Comparison of ENCODE assay signal across 14 cellular contexts in genomic region chr3:10116928-10117327, GRCh38. TPM values are rescaled to one million over a fixed set of nuclear protein-coding genes. Genes with fewer than 3 reads are reported as not detected.
DNase-seq lines count a peak whose midpoint lies in the region; ATAC-seq, FAIRE-seq and TF ChIP-seq lines count a peak whose summit lies in the region.
"Had no signal": no experiment of that assay in that cellular context is flagged by ENCODE, and none has a peak within 500 bp of the region (broad histone marks: within the 10 kb centered on the region; RNA-seq: fewer than 3 reads in every experiment).

No MANE protein-coding gene starts in this region.

- H3K79me2 ChIP-seq in K562 (ENCODE audit: control insufficient read depth, insufficient read depth, low read length), result peaks cover 61% of the 10 kb centered on the region

- intact Hi-C loops in CD4-positive, alpha-beta memory T cell (cut with micrococcal nuclease), result no loop called here
- intact Hi-C loops in K562 (cut with micrococcal nuclease) (no loop called here), kidney (cut with DNase I) (no loop called here)

- H3K4me3 ChIP-seq in CD4-positive, alpha-beta memory T cell (ENCODE audit: low read length in 2 of 2), result peak overlapping the region; percentile 89 to 98
- H3K4me3 ChIP-seq in HUES64 (ENCODE audit: low read length) (peak overlapping the region; percentile 91; the same call in 1 of the 2 replicates), K562 (peak overlapping the region; percentile 67; the same call in 1 of the 2 replicates), kidney (ENCODE audit: low read length in 2 of 2) (peak overlapping the region in 1 of 2 donors; percentile 96)

- H3K36me3 Mint-ChIP-seq in CD4-positive, alpha-beta memory T cell, result peaks cover 3 to 31% of the 10 kb centered on the region in 2 donors
- H3K36me3 Mint-ChIP-seq in natural killer cell treated with Interleukin-12 subunit alpha and Interleukin-12 subunit beta and Interleukin-15 and Interleukin-18, amount 100 ng/mL, for 72 hours, result peaks cover 15% of the 10 kb centered on the region

- FAIRE-seq in K562 (lab: Jason Lieb, UNC) (no peak), kidney (lab: Jason Lieb, UNC) (no peak)

- no peaks in the 10 kb centered on the region for H3K9me3 ChIP-seq in CD4-positive, alpha-beta memory T cell (ENCODE audit: control insufficient read depth in 1 of 2, low read length in 2 of 2)
- H3K9me3 ChIP-seq in HUES64 (ENCODE audit: insufficient read depth, low read depth, low read length), result no peaks in the 10 kb centered on the region
- H3K9me3 ChIP-seq in K562 (replicated peaks; ENCODE audit: control insufficient read depth, insufficient read depth, low read depth, low read length), result no peaks in the 10 kb centered on the region
- no peaks in the 10 kb centered on the region for H3K9me3 ChIP-seq in kidney (ENCODE audit: control insufficient read depth in 1 of 2, low read length in 2 of 2)
- H3K9me3 ChIP-seq: SJSA1 had no signal

- H3K27ac ChIP-seq in CD4-positive, alpha-beta memory T cell (ENCODE audit: low read depth, low read length), result no peak overlapping the region
- H3K27ac ChIP-seq in HUES64 (ENCODE audit: low read depth, low read length) (no peak overlapping the region), K562 (ENCODE audit: extremely low read depth, low read depth, low read length) (no peak overlapping the region), kidney (ENCODE audit: low read depth in 2 of 2, low read length in 2 of 2) (no peak overlapping the region)

- no peak for TF ChIP-seq EP300 in K562 (IDR thresholded peaks at IDR 0.05; ENCODE audit: low read length)

- peak overlapping the region in 5 of 7 donors; percentile 47 to 100 (median 99) for H3K27ac Mint-ChIP-seq in CD4-positive, alpha-beta memory T cell
- H3K27ac Mint-ChIP-seq in natural killer cell treated with Interleukin-12 subunit alpha and Interleukin-12 subunit beta and Interleukin-15 and Interleukin-18, amount 100 ng/mL, for 72 hours, result peak overlapping the region; percentile 87 to 91

- H3K9me1 ChIP-seq in K562 (ENCODE audit: control insufficient read depth, insufficient read depth, low read length), result no peaks in the 10 kb centered on the region

- in situ Hi-C loops in K562 (cut with MboI), result no loop called here

- peaks cover 0 to 1% of the 10 kb centered on the region in 2 donors for H3K27me3 Mint-ChIP-seq in CD4-positive, alpha-beta memory T cell
- H3K27me3 Mint-ChIP-seq in natural killer cell treated with Interleukin-12 subunit alpha and Interleukin-12 subunit beta and Interleukin-15 and Interleukin-18, amount 100 ng/mL, for 72 hours, result no peaks in the 10 kb centered on the region

- peaks cover 18% of the 10 kb centered on the region for H3K36me3 ChIP-seq in CD4-positive, alpha-beta memory T cell (ENCODE audit: insufficient read depth, low read length)
- peaks cover 23% of the 10 kb centered on the region for H3K36me3 ChIP-seq in HUES64 (ENCODE audit: insufficient read depth, low read length)
- peaks cover 36% of the 10 kb centered on the region for H3K36me3 ChIP-seq in K562 (ENCODE audit: control insufficient read depth, insufficient read depth, low read length)
- peaks cover 3 to 6% of the 10 kb centered on the region in 2 donors for H3K36me3 ChIP-seq in kidney (ENCODE audit: control insufficient read depth in 1 of 2, insufficient read depth in 2 of 2, low read length in 2 of 2)

- peak overlapping the region in 7 of 8 donors; percentile 95 to 100 (median 99) for H3K4me3 Mint-ChIP-seq in CD4-positive, alpha-beta memory T cell
- peak overlapping the region; percentile 97 for H3K4me3 Mint-ChIP-seq in natural killer cell treated with Interleukin-12 subunit alpha and Interleukin-12 subunit beta and Interleukin-15 and Interleukin-18, amount 100 ng/mL, for 72 hours

- H3K4me1 ChIP-seq in CD4-positive, alpha-beta memory T cell (ENCODE audit: insufficient read depth, low read length), result peaks cover 39% of the 10 kb centered on the region
- H3K4me1 ChIP-seq in HUES64 (ENCODE audit: insufficient read depth, low read length) (peaks cover 6% of the 10 kb centered on the region), K562 (replicated peaks in 1 of 2; ENCODE audit: control insufficient read depth in 2 of 2, insufficient read depth in 2 of 2, low read length in 2 of 2) (peaks cover 9 to 14% of the 10 kb centered on the region in 2 experiments; a peak in 3 of 5 replicates), kidney (ENCODE audit: control insufficient read depth in 1 of 2, insufficient read depth in 1 of 2, low read depth in 1 of 2, low read length in 2 of 2) (peaks cover 10% of the 10 kb centered on the region in 2 donors)

- TF ChIP-seq POLR2A in K562 (conservative IDR thresholded peaks at IDR 0.05), result no peak

- no TSS peak for BruUV-seq in K562 (replicated peaks; lab: Mats Ljungman, UMichigan)

- TF ChIP-seq RAD21 in K562 (CRISPR knock-in tag; conservative IDR thresholded peaks at IDR 0.05 in 1 of 2, IDR thresholded peaks at IDR 0.05 in 1 of 2), result no peak

- DNase-seq in CD4-positive, alpha-beta memory T cell, result no peak
- DNase-seq in K562 (ENCODE audit: extremely low read depth in 1 of 4, low spot score in 3 of 4), result no peak
- DNase-seq in natural killer cell treated with Interleukin-12 subunit alpha and Interleukin-12 subunit beta and Interleukin-15 and Interleukin-18, amount 100 ng/mL, for 72 hours (ENCODE audit: low spot score), result no peak
- no peak for DNase-seq in kidney
- no peak for DNase-seq in GM03348 (ENCODE audit: low spot score)
- DNase-seq in islet precursor cell, result no peak
- DNase-seq: aorta, EL, NCI-H1694, right cardiac atrium had no signal

- TF ChIP-seq CTCF in K562 (IDR thresholded peaks at IDR 0.05 in 2 of 3, conservative IDR thresholded peaks at IDR 0.05 in 1 of 3; ENCODE audit: insufficient read depth in 2 of 3, low read depth in 1 of 3, low read length in 3 of 3) (no peak), kidney (IDR thresholded peaks at IDR 0.05; ENCODE audit: borderline replicate concordance, extremely low read depth, insufficient read depth) (no peak)

- H3K27me3 ChIP-seq in CD4-positive, alpha-beta memory T cell (ENCODE audit: insufficient read depth, low read length), result no peaks in the 10 kb centered on the region
- H3K27me3 ChIP-seq in HUES64 (ENCODE audit: insufficient read depth, low read length) (no peaks in the 10 kb centered on the region), K562 (ENCODE audit: control insufficient read depth in 2 of 2, insufficient read depth in 2 of 2, low read length in 2 of 2) (no peaks in the 10 kb centered on the region)
- H3K27me3 ChIP-seq: SJSA1 had no signal

- H3K9ac ChIP-seq in HUES64 (ENCODE audit: low read depth, low read length) (no peak overlapping the region), K562 (ENCODE audit: insufficient read depth in 1 of 2, low read depth in 2 of 2, low read length in 2 of 2) (peak overlapping the region; percentile 67 to 77; a peak in 2 of 4 replicates), kidney (ENCODE audit: low read length in 2 of 2) (no peak overlapping the region)

- CTCF ChIA-PET in CD4-positive, alpha-beta memory T cell (lab: Charles Lee; ENCODE audit: partially characterized antibody), result interaction anchor here (1.2 to 1.5 kb wide), 2 partner anchors 19 to 167 kb away, joined by 3 to 4 read pairs; no protein-coding TSS in a partner anchor
- CTCF ChIA-PET in K562 (lab: Yijun Ruan, JAX; ENCODE audit: low intra/inter-chr PET ratio), result no interaction called here

- H3K4me2 ChIP-seq in K562 (ENCODE audit: insufficient read depth, low read length), result peak overlapping the region; percentile 100

- H2AFZ ChIP-seq in K562 (ENCODE audit: low read depth, low read length), result no peak overlapping the region

- peaks cover 12% of the 10 kb centered on the region; the same call in 1 of the 2 replicates for H4K20me1 ChIP-seq in K562 (replicated peaks; ENCODE audit: control insufficient read depth, insufficient read depth, low read length)

- WGBS in HUES64, result 95% methylated on average over 4 of the region's 4 CpGs
- 47% methylated on average over 4 of the region's 4 CpGs for WGBS in K562 (ENCODE audit: insufficient coverage, low coverage, missing lambda C conversion rate)

- ATAC-seq in K562, result no peak
- ATAC-seq in natural killer cell treated with Interleukin-12 subunit alpha and Interleukin-12 subunit beta and Interleukin-15 and Interleukin-18, amount 100 ng/mL, for 72 hours, result no peak
- no peak for ATAC-seq in GM18858 (IDR thresholded peaks at IDR 0.05; ENCODE audit: unreplicated experiment)

- H3K9me3 Mint-ChIP-seq in CD4-positive, alpha-beta memory T cell, result no peaks in the 10 kb centered on the region
- H3K9me3 Mint-ChIP-seq in natural killer cell treated with Interleukin-12 subunit alpha and Interleukin-12 subunit beta and Interleukin-15 and Interleukin-18, amount 100 ng/mL, for 72 hours, result no peaks in the 10 kb centered on the region

- POLR2A ChIA-PET in CD4-positive, alpha-beta memory T cell (lab: Charles Lee; ENCODE audit: partially characterized antibody), result interaction anchor here (0.7 to 2.0 kb wide), 5 partner anchors 11 to 184 kb away, joined by 3 to 9 read pairs (median 3); partner anchors contain the start of genes CRELD1 and VHL
- POLR2A ChIA-PET in K562 (lab: Yijun Ruan, JAX), result interaction anchor here (0.8 to 2.4 kb wide), 7 partner anchors 10 to 225 kb away, joined by 3 to 7 read pairs (median 4); no protein-coding TSS in a partner anchor

- peaks cover 27 to 62% (median 38%) of the 10 kb centered on the region in 4 donors for H3K4me1 Mint-ChIP-seq in CD4-positive, alpha-beta memory T cell
- peaks cover 32 to 33% of the 10 kb centered on the region in 2 donors for H3K4me1 Mint-ChIP-seq in natural killer cell treated with Interleukin-12 subunit alpha and Interleukin-12 subunit beta and Interleukin-15 and Interleukin-18, amount 100 ng/mL, for 72 hours (ENCODE audit: low read depth in 2 of 2)

RNA-seq across cellular contexts. Expression of gene BRK1, which starts 1.5 kb away (rescaled TPM):
- 10 to 100 TPM; 73.0 to 78.1 TPM for total RNA-seq in CD4-positive, alpha-beta memory T cell
- 100 to 1,000 TPM; 211 to 279 TPM for polyA plus RNA-seq in CD4-positive, alpha-beta memory T cell
- polyA plus RNA-seq in HUES64 (2013, experiment 1 of 2), result 128 TPM
- 136 TPM for polyA plus RNA-seq in HUES64 (2013, experiment 2 of 2)
- total RNA-seq in K562 (2011; cell fraction: chromatin; rRNA removed; ENCODE audit: low replicate concordance), result 34.5 and 36.9 TPM in 2 replicates
- total RNA-seq in K562 (2011; cell fraction: nucleolus; rRNA removed), result 28.4 and 29.7 TPM in 2 replicates
- 50.7 and 104 TPM in 2 replicates for total RNA-seq in K562 (2011; cell fraction: nucleoplasm; rRNA removed)
- total RNA-seq in K562 (2014; rRNA removed) (105 and 110 TPM in 2 replicates), K562 (2014; rRNA removed; fragmentation: Illumina TruSeq; extraction: Trizol) (148 and 174 TPM in 2 replicates), K562 (2015; rRNA removed; fragmentation: Illumina TruSeq; extraction: Trizol) (148 and 161 TPM in 2 replicates), K562 (2021) (139 and 140 TPM in 2 replicates), kidney (130 TPM)
- polyA plus RNA-seq in K562 (2011; rRNA removed) (295 and 316 TPM in 2 replicates), K562 (2014; fragmentation: Illumina TruSeq; extraction: Trizol) (250 and 293 TPM in 2 replicates), K562 (2014; fragmentation: Nextera tagmentation; extraction: Ambion mirVana) (100 to 1,000 TPM; 538 to 634 TPM), K562 (2014; rRNA removed) (252 and 265 TPM in 2 replicates), kidney (ENCODE audit: insufficient read depth, low read depth, low replicate concordance) (308 TPM)
- polyA plus RNA-seq in K562 (2011; cell fraction: cytosol; rRNA removed), result 189 and 259 TPM in 2 replicates
- 67.0 and 104 TPM in 2 replicates for polyA plus RNA-seq in K562 (2011; cell fraction: nucleus; rRNA removed)
- 244 and 289 TPM in 2 replicates for polyA plus RNA-seq in K562 (2012)
- polyA minus RNA-seq in K562 (2011; rRNA and poly(A)+ RNA removed), result 110 and 120 TPM in 2 replicates
- 37.0 and 45.9 TPM in 2 replicates for polyA minus RNA-seq in K562 (2011; cell fraction: cytosol; rRNA and poly(A)+ RNA removed)
- polyA minus RNA-seq in K562 (2011; cell fraction: nucleus; rRNA and poly(A)+ RNA removed), result 11.7 and 28.9 TPM in 2 replicates
- total RNA-seq in natural killer cell treated with Interleukin-12 subunit alpha and Interleukin-12 subunit beta and Interleukin-15 and Interleukin-18, amount 100 ng/mL, for 72 hours, result 100 to 1,000 TPM in 1 of 2 donors, 10 to 100 TPM in 1; 86.8 to 132 TPM

RNA-seq across cellular contexts. Expression of gene FANCD2OS, which starts 8.9 kb away (rescaled TPM):
- total RNA-seq in CD4-positive, alpha-beta memory T cell, result not detected
- not detected for polyA plus RNA-seq in CD4-positive, alpha-beta memory T cell
- polyA plus RNA-seq in HUES64 (2013, experiment 1 of 2), result not detected
- not detected for polyA plus RNA-seq in HUES64 (2013, experiment 2 of 2)
- total RNA-seq in K562 (2011; cell fraction: chromatin; rRNA removed; ENCODE audit: low replicate concordance), result not detected in 2 replicates
- not detected in 2 replicates for total RNA-seq in K562 (2011; cell fraction: nucleolus; rRNA removed)
- total RNA-seq in K562 (2011; cell fraction: nucleoplasm; rRNA removed), result not detected in 2 replicates
- total RNA-seq in K562 (2014; rRNA removed) (not detected in 2 replicates), K562 (2014; rRNA removed; fragmentation: Illumina TruSeq; extraction: Trizol) (not detected in 2 replicates), K562 (2015; rRNA removed; fragmentation: Illumina TruSeq; extraction: Trizol) (not detected in 2 replicates), K562 (2021) (not detected in 2 replicates), kidney (not detected)
- polyA plus RNA-seq in K562 (2011; rRNA removed) (not detected in 2 replicates), K562 (2014; fragmentation: Illumina TruSeq; extraction: Trizol) (not detected in 2 replicates), K562 (2014; fragmentation: Nextera tagmentation; extraction: Ambion mirVana) (not detected), K562 (2014; rRNA removed) (not detected in 2 replicates), kidney (ENCODE audit: insufficient read depth, low read depth, low replicate concordance) (not detected)
- not detected in 2 replicates for polyA plus RNA-seq in K562 (2011; cell fraction: cytosol; rRNA removed)
- polyA plus RNA-seq in K562 (2011; cell fraction: nucleus; rRNA removed), result not detected in 2 replicates
- not detected in 2 replicates for polyA plus RNA-seq in K562 (2012)
- polyA minus RNA-seq in K562 (2011; rRNA and poly(A)+ RNA removed), result not detected in 2 replicates
- polyA minus RNA-seq in K562 (2011; cell fraction: cytosol; rRNA and poly(A)+ RNA removed), result not detected in 2 replicates
- not detected in 2 replicates for polyA minus RNA-seq in K562 (2011; cell fraction: nucleus; rRNA and poly(A)+ RNA removed)
- total RNA-seq in natural killer cell treated with Interleukin-12 subunit alpha and Interleukin-12 subunit beta and Interleukin-15 and Interleukin-18, amount 100 ng/mL, for 72 hours, result not detected
- total RNA-seq: aorta, right cardiac atrium, SJSA1, subcutaneous adipose tissue had no signal
- polyA plus RNA-seq: aorta, right cardiac atrium had no signal

RNA-seq across cellular contexts. Expression of gene VHL, which starts 24.6 kb away (rescaled TPM):
- total RNA-seq in CD4-positive, alpha-beta memory T cell, result 10 to 100 TPM; 73.7 to 75.9 TPM
- 10 to 100 TPM in 1 of 2 donors, 1 to 10 TPM in 1; 2.0 to 29.9 TPM for polyA plus RNA-seq in CD4-positive, alpha-beta memory T cell
- polyA plus RNA-seq in HUES64 (2013, experiment 1 of 2), result 33.7 TPM
- polyA plus RNA-seq in HUES64 (2013, experiment 2 of 2), result 40.8 TPM
- total RNA-seq in K562 (2011; cell fraction: chromatin; rRNA removed; ENCODE audit: low replicate concordance), result 75.2 and 83.6 TPM in 2 replicates
- total RNA-seq in K562 (2011; cell fraction: nucleolus; rRNA removed), result 45.5 and 50.2 TPM in 2 replicates
- total RNA-seq in K562 (2011; cell fraction: nucleoplasm; rRNA removed), result 91.8 and 160 TPM in 2 replicates
- total RNA-seq in K562 (2014; rRNA removed) (73.9 and 82.2 TPM in 2 replicates), K562 (2014; rRNA removed; fragmentation: Illumina TruSeq; extraction: Trizol) (109 and 120 TPM in 2 replicates), K562 (2015; rRNA removed; fragmentation: Illumina TruSeq; extraction: Trizol) (90.5 and 91.1 TPM in 2 replicates), K562 (2021) (79.4 and 93.6 TPM in 2 replicates), kidney (40.0 TPM)
- polyA plus RNA-seq in K562 (2011; rRNA removed) (49.8 and 55.3 TPM in 2 replicates), K562 (2014; fragmentation: Illumina TruSeq; extraction: Trizol) (73.5 and 84.1 TPM in 2 replicates), K562 (2014; fragmentation: Nextera tagmentation; extraction: Ambion mirVana) (10 to 100 TPM; 16.3 to 22.7 TPM), K562 (2014; rRNA removed) (58.7 and 74.2 TPM in 2 replicates), kidney (ENCODE audit: insufficient read depth, low read depth, low replicate concordance) (11.7 TPM)
- 19.7 and 34.1 TPM in 2 replicates for polyA plus RNA-seq in K562 (2011; cell fraction: cytosol; rRNA removed)
- polyA plus RNA-seq in K562 (2011; cell fraction: nucleus; rRNA removed), result 35.5 and 39.4 TPM in 2 replicates
- 78.7 and 123 TPM in 2 replicates for polyA plus RNA-seq in K562 (2012)
- 70.6 and 72.7 TPM in 2 replicates for polyA minus RNA-seq in K562 (2011; rRNA and poly(A)+ RNA removed)
- 22.2 and 30.4 TPM in 2 replicates for polyA minus RNA-seq in K562 (2011; cell fraction: cytosol; rRNA and poly(A)+ RNA removed)
- polyA minus RNA-seq in K562 (2011; cell fraction: nucleus; rRNA and poly(A)+ RNA removed), result 11.8 and 13.1 TPM in 2 replicates
- 10 to 100 TPM; 66.8 to 77.5 TPM for total RNA-seq in natural killer cell treated with Interleukin-12 subunit alpha and Interleukin-12 subunit beta and Interleukin-15 and Interleukin-18, amount 100 ng/mL, for 72 hours

RNA-seq across cellular contexts. Expression of gene IRAK2, which starts 47.8 kb away (rescaled TPM):
- total RNA-seq in CD4-positive, alpha-beta memory T cell, result 1 to 10 TPM; 4.8 to 5.3 TPM
- polyA plus RNA-seq in CD4-positive, alpha-beta memory T cell, result 1 to 10 TPM; 4.4 to 5.8 TPM
- polyA plus RNA-seq in HUES64 (2013, experiment 1 of 2), result 0.40 TPM
- polyA plus RNA-seq in HUES64 (2013, experiment 2 of 2), result 0.70 TPM
- total RNA-seq in K562 (2011; cell fraction: chromatin; rRNA removed; ENCODE audit: low replicate concordance), result 3.6 and 5.6 TPM in 2 replicates
- total RNA-seq in K562 (2011; cell fraction: nucleolus; rRNA removed), result 3.4 and 4.5 TPM in 2 replicates
- total RNA-seq in K562 (2011; cell fraction: nucleoplasm; rRNA removed), result 3.7 and 4.1 TPM in 2 replicates
- total RNA-seq in K562 (2014; rRNA removed), result 2.5 and 4.7 TPM in 2 replicates
- 2.7 TPM in 2 replicates for total RNA-seq in K562 (2014; rRNA removed; fragmentation: Illumina TruSeq; extraction: Trizol)
- total RNA-seq in K562 (2015; rRNA removed; fragmentation: Illumina TruSeq; extraction: Trizol), result 1.7 and 1.8 TPM in 2 replicates
- 3.1 and 3.2 TPM in 2 replicates for total RNA-seq in K562 (2021)
- 3.6 and 4.4 TPM in 2 replicates for polyA plus RNA-seq in K562 (2011; rRNA removed)
- polyA plus RNA-seq in K562 (2011; cell fraction: cytosol; rRNA removed), result 4.2 and 5.7 TPM in 2 replicates
- 1.3 and 1.9 TPM in 2 replicates for polyA plus RNA-seq in K562 (2011; cell fraction: nucleus; rRNA removed)
- polyA plus RNA-seq in K562 (2012), result 1.8 and 2.8 TPM in 2 replicates
- 3.2 and 3.8 TPM in 2 replicates for polyA plus RNA-seq in K562 (2014; fragmentation: Illumina TruSeq; extraction: Trizol)
- 1 to 10 TPM in 1 of 2 experiments, under 1 TPM in 1; 0.42 to 1.0 TPM for polyA plus RNA-seq in K562 (2014; fragmentation: Nextera tagmentation; extraction: Ambion mirVana)
- polyA plus RNA-seq in K562 (2014; rRNA removed), result 2.7 and 2.9 TPM in 2 replicates
- 2.3 and 3.5 TPM in 2 replicates for polyA minus RNA-seq in K562 (2011; rRNA and poly(A)+ RNA removed)
- 1.9 and 3.1 TPM in 2 replicates for polyA minus RNA-seq in K562 (2011; cell fraction: cytosol; rRNA and poly(A)+ RNA removed)
- 1.1 and 1.2 TPM in 2 replicates for polyA minus RNA-seq in K562 (2011; cell fraction: nucleus; rRNA and poly(A)+ RNA removed)
- 10 to 100 TPM; 35.1 to 78.4 TPM for total RNA-seq in natural killer cell treated with Interleukin-12 subunit alpha and Interleukin-12 subunit beta and Interleukin-15 and Interleukin-18, amount 100 ng/mL, for 72 hours
- total RNA-seq in kidney, result 8.9 TPM
- 1.2 TPM for polyA plus RNA-seq in kidney (ENCODE audit: insufficient read depth, low read depth, low replicate concordance)

Comparison
In these comparisons a context has a peak if more than half of its experiments do, and no peak if none do; other contexts are left out.
1. H3K9ac ChIP-seq: peak in K562 (2 of 2); none in HUES64 (single experiment) and kidney (0 of 2).